8 cellular contexts compared by ENCODE assay signal in genomic region chr11:65652511-65653228, GRCh38. TPM values are rescaled to one million over a fixed set of nuclear protein-coding genes. Genes with fewer than 3 reads are reported as not detected.
DNase-seq lines count a peak whose midpoint lies in the region; ATAC-seq and TF ChIP-seq lines count a peak whose summit lies in the region.

No MANE protein-coding gene starts in this region.

- H3K27ac ChIP-seq in CD4-positive, CD25-positive, alpha-beta regulatory T cell (ENCODE audit: insufficient read depth, low read length, poor library complexity, severe bottlenecking): peak overlapping the region; percentile 99
- peak overlapping the region; percentile 95 for H3K27ac ChIP-seq in duodenal mucosa (ENCODE audit: low read depth, low read length)
- peak overlapping the region; percentile 96 for H3K27ac ChIP-seq in lower lobe of right lung

- peaks cover 23% of the 10 kb centered on the region for H3K36me3 Mint-ChIP-seq in CD4-positive, CD25-positive, alpha-beta regulatory T cell
- peaks cover 76% of the 10 kb centered on the region for H3K36me3 Mint-ChIP-seq in activated CD4-positive, alpha-beta memory T cell treated with anti-CD3 and anti-CD28 coated beads, Interleukin-2, amount 10 ng/mL, durations not matched to agents 7 days and 5 days (ENCODE audit: low read depth)

- peak overlapping the region; percentile 87 to 93 for H3K9ac ChIP-seq in duodenal mucosa (ENCODE audit: low read depth in 1 of 2, low read length in 2 of 2)

- H3K9me3 Mint-ChIP-seq in CD4-positive, CD25-positive, alpha-beta regulatory T cell: no peaks in the 10 kb centered on the region
- H3K9me3 Mint-ChIP-seq in activated CD4-positive, alpha-beta memory T cell treated with anti-CD3 and anti-CD28 coated beads, Interleukin-2, amount 10 ng/mL, durations not matched to agents 7 days and 5 days: no peaks in the 10 kb centered on the region

- no peaks in the 10 kb centered on the region for H3K9me3 ChIP-seq in CD4-positive, CD25-positive, alpha-beta regulatory T cell (ENCODE audit: control insufficient read depth in 2 of 2, low read length in 2 of 2)
- H3K9me3 ChIP-seq in duodenal mucosa (ENCODE audit: control insufficient read depth in 1 of 2, low read length in 2 of 2): no peaks in the 10 kb centered on the region
- H3K9me3 ChIP-seq in lower lobe of right lung: no peaks in the 10 kb centered on the region

- peaks cover 5 to 48% (median 33%) of the 10 kb centered on the region in 4 donors for H3K4me1 Mint-ChIP-seq in CD4-positive, CD25-positive, alpha-beta regulatory T cell
- H3K4me1 Mint-ChIP-seq in activated CD4-positive, alpha-beta memory T cell treated with anti-CD3 and anti-CD28 coated beads, Interleukin-2, amount 10 ng/mL, durations not matched to agents 7 days and 5 days: peaks cover 50% of the 10 kb centered on the region

- peaks cover 66% of the 10 kb centered on the region for H3K36me3 ChIP-seq in CD4-positive, CD25-positive, alpha-beta regulatory T cell (ENCODE audit: control insufficient read depth, insufficient read depth, low read length)
- H3K36me3 ChIP-seq in duodenal mucosa (ENCODE audit: control insufficient read depth in 1 of 2, insufficient read depth in 2 of 2, low read length in 2 of 2) (peaks cover 33 to 53% of the 10 kb centered on the region in 2 donors), lower lobe of right lung (peaks cover 78% of the 10 kb centered on the region)

- peaks cover 11% of the 10 kb centered on the region for H3K27me3 Mint-ChIP-seq in CD4-positive, CD25-positive, alpha-beta regulatory T cell
- H3K27me3 Mint-ChIP-seq in activated CD4-positive, alpha-beta memory T cell treated with anti-CD3 and anti-CD28 coated beads, Interleukin-2, amount 10 ng/mL, durations not matched to agents 7 days and 5 days: no peaks in the 10 kb centered on the region

- H3K4me1 ChIP-seq in CD4-positive, CD25-positive, alpha-beta regulatory T cell (ENCODE audit: control insufficient read depth, insufficient read depth, low read length, poor library complexity, severe bottlenecking): peaks cover 35% of the 10 kb centered on the region
- H3K4me1 ChIP-seq in duodenal mucosa (ENCODE audit: control insufficient read depth in 1 of 2, insufficient read depth in 2 of 2, low read length in 2 of 2) (peaks cover 38 to 47% of the 10 kb centered on the region in 2 donors), lower lobe of right lung (peaks cover 52% of the 10 kb centered on the region)

- POLR2A ChIA-PET in activated CD4-positive, alpha-beta memory T cell treated with anti-CD3 and anti-CD28 coated beads, Interleukin-2, amount 10 ng/mL, durations not matched to agents 7 days and 5 days (lab: Charles Lee): interaction anchor here (0.7 to 8.7 kb wide), 16 partner anchors 10 to 391 kb away, joined by 3 to 187 read pairs (median 4); partner anchors contain the start of genes CCDC85B, EHBP1L1, FAM89B and KAT5

- H3K27ac Mint-ChIP-seq in CD4-positive, CD25-positive, alpha-beta regulatory T cell: peak overlapping the region; percentile 93 to 99 (median 97)
- H3K27ac Mint-ChIP-seq in activated CD4-positive, alpha-beta memory T cell treated with anti-CD3 and anti-CD28 coated beads, Interleukin-2, amount 10 ng/mL, durations not matched to agents 7 days and 5 days: peak overlapping the region; percentile 93

- intact Hi-C loops in lower lobe of right lung (cut with DNase I): no loop called here

- peak; percentile 90 to 95 (median 95) for DNase-seq in CD4-positive, CD25-positive, alpha-beta regulatory T cell
- peak; percentile 58 for DNase-seq in NCI-H82 treated with DMSO at 0.1 percent for 48 hours (lab: John Stamatoyannopoulos, UW; ENCODE audit: unreplicated experiment)
- DNase-seq in activated CD4-positive, alpha-beta memory T cell treated with anti-CD3 and anti-CD28 coated beads, Interleukin-2, amount 10 ng/mL, durations not matched to agents 7 days and 5 days: peak; percentile 96
- peak; percentile 96 for DNase-seq in lower lobe of right lung
- peak; percentile 91 to 94 (median 94) for DNase-seq in stimulated activated CD4-positive, alpha-beta T cell treated with anti-CD3 and anti-CD28 coated beads, TNF-alpha, amount 100 ng/mL, for 1 hour (ENCODE audit: low read depth in 3 of 3, low spot score in 1 of 3)

- ATAC-seq in CD4-positive, CD25-positive, alpha-beta regulatory T cell (ENCODE audit: low read depth in 2 of 2): peak; percentile 87 to 89
- ATAC-seq in GM19438 (IDR thresholded peaks at IDR 0.05; ENCODE audit: low read depth, unreplicated experiment) (peak; percentile 74), HG03571 (IDR thresholded peaks at IDR 0.05; ENCODE audit: unreplicated experiment) (peak; percentile 59), lower lobe of right lung (peak; percentile 96)

- CTCF ChIA-PET in activated CD4-positive, alpha-beta memory T cell treated with anti-CD3 and anti-CD28 coated beads, Interleukin-2, amount 10 ng/mL, durations not matched to agents 7 days and 5 days (lab: Charles Lee): interaction anchor here (0.6 to 1.7 kb wide), 12 partner anchors 8 to 322 kb away, joined by 3 to 8 read pairs (median 3); partner anchors contain the start of genes AP5B1, KAT5, MUS81 and RELA

- peak overlapping the region; percentile 72 for H3K4me3 ChIP-seq in CD4-positive, CD25-positive, alpha-beta regulatory T cell (ENCODE audit: low read depth, low read length)
- H3K4me3 ChIP-seq in duodenal mucosa (ENCODE audit: low read depth in 1 of 2, low read length in 2 of 2): peak overlapping the region; percentile 69 to 79
- H3K4me3 ChIP-seq in lower lobe of right lung: peak overlapping the region; percentile 70

- H3K4me3 Mint-ChIP-seq in CD4-positive, CD25-positive, alpha-beta regulatory T cell: peak overlapping the region; percentile 90 to 95 (median 92)
- H3K4me3 Mint-ChIP-seq in activated CD4-positive, alpha-beta memory T cell treated with anti-CD3 and anti-CD28 coated beads, Interleukin-2, amount 10 ng/mL, durations not matched to agents 7 days and 5 days: peak overlapping the region; percentile 74

- H3K27me3 ChIP-seq in CD4-positive, CD25-positive, alpha-beta regulatory T cell (ENCODE audit: control insufficient read depth, insufficient read depth, low read length): no peaks in the 10 kb centered on the region
- no peaks in the 10 kb centered on the region for H3K27me3 ChIP-seq in duodenal mucosa (ENCODE audit: control insufficient read depth in 1 of 2, insufficient read depth in 2 of 2, low read length in 2 of 2)
- no peaks in the 10 kb centered on the region for H3K27me3 ChIP-seq in lower lobe of right lung (ENCODE audit: low read depth)

- no peak for TF ChIP-seq CTCF in lower lobe of right lung (IDR thresholded peaks at IDR 0.05)

RNA-seq across cellular contexts. Expression of gene RELA, which starts 10.0 kb away (rescaled TPM):
- total RNA-seq in CD4-positive, CD25-positive, alpha-beta regulatory T cell: 295 TPM
- 10 to 100 TPM; 40.3 to 66.1 (median 53.3) TPM for polyA plus RNA-seq in CD4-positive, CD25-positive, alpha-beta regulatory T cell
- total RNA-seq in activated CD4-positive, alpha-beta memory T cell treated with anti-CD3 and anti-CD28 coated beads, Interleukin-2, amount 10 ng/mL, durations not matched to agents 7 days and 5 days: 100 to 1,000 TPM in 1 of 2 experiments, 10 to 100 TPM in 1; 91.2 to 102 TPM
- 68.9 TPM for total RNA-seq in lower lobe of right lung

RNA-seq across cellular contexts. Expression of gene SIPA1, which starts 14.8 kb away (rescaled TPM):
- 200 TPM for total RNA-seq in CD4-positive, CD25-positive, alpha-beta regulatory T cell
- polyA plus RNA-seq in CD4-positive, CD25-positive, alpha-beta regulatory T cell: 10 to 100 TPM; 74.7 to 91.5 (median 83.1) TPM
- total RNA-seq in activated CD4-positive, alpha-beta memory T cell treated with anti-CD3 and anti-CD28 coated beads, Interleukin-2, amount 10 ng/mL, durations not matched to agents 7 days and 5 days: 100 to 1,000 TPM; 201 to 205 TPM
- 102 TPM for total RNA-seq in lower lobe of right lung

RNA-seq across cellular contexts. Expression of gene PCNX3, which starts 37.1 kb away (rescaled TPM):
- 61.3 TPM for total RNA-seq in CD4-positive, CD25-positive, alpha-beta regulatory T cell
- polyA plus RNA-seq in CD4-positive, CD25-positive, alpha-beta regulatory T cell: 1 to 10 TPM; 1.9 to 2.6 (median 2.2) TPM
- 10 to 100 TPM; 39.8 to 40.3 TPM for total RNA-seq in activated CD4-positive, alpha-beta memory T cell treated with anti-CD3 and anti-CD28 coated beads, Interleukin-2, amount 10 ng/mL, durations not matched to agents 7 days and 5 days
- 32.4 TPM for total RNA-seq in lower lobe of right lung

RNA-seq across cellular contexts. Expression of gene MAP3K11, which starts 38.6 kb away (rescaled TPM):
- 73.1 TPM for total RNA-seq in CD4-positive, CD25-positive, alpha-beta regulatory T cell
- polyA plus RNA-seq in CD4-positive, CD25-positive, alpha-beta regulatory T cell: 10 to 100 TPM in 2 of 4 donors, 1 to 10 TPM in 2; 8.1 to 11.6 (median 9.8) TPM
- 10 to 100 TPM; 67.2 to 71.8 TPM for total RNA-seq in activated CD4-positive, alpha-beta memory T cell treated with anti-CD3 and anti-CD28 coated beads, Interleukin-2, amount 10 ng/mL, durations not matched to agents 7 days and 5 days
- 113 TPM for total RNA-seq in lower lobe of right lung

RNA-seq across cellular contexts. Expression of gene KCNK7, which starts 57.1 kb away (rescaled TPM):
- total RNA-seq in CD4-positive, CD25-positive, alpha-beta regulatory T cell: 5.5 TPM
- 1 to 10 TPM in 1 of 4 donors, under 1 TPM in 2, not detected in 1; 0.19 to 1.5 (median 0.76) TPM for polyA plus RNA-seq in CD4-positive, CD25-positive, alpha-beta regulatory T cell
- 1 to 10 TPM in 1 of 2 experiments, under 1 TPM in 1; 0.80 to 1.0 TPM for total RNA-seq in activated CD4-positive, alpha-beta memory T cell treated with anti-CD3 and anti-CD28 coated beads, Interleukin-2, amount 10 ng/mL, durations not matched to agents 7 days and 5 days
- 1.7 TPM for total RNA-seq in lower lobe of right lung

Comparison
In these comparisons a context has a peak if more than half of its experiments do, and no peak if none do; other contexts are left out.
1. Peak in every context shown above with its lines: DNase-seq, ATAC-seq, H3K4me3 ChIP-seq and H3K27ac ChIP-seq.